In the genomic region with DNA sequence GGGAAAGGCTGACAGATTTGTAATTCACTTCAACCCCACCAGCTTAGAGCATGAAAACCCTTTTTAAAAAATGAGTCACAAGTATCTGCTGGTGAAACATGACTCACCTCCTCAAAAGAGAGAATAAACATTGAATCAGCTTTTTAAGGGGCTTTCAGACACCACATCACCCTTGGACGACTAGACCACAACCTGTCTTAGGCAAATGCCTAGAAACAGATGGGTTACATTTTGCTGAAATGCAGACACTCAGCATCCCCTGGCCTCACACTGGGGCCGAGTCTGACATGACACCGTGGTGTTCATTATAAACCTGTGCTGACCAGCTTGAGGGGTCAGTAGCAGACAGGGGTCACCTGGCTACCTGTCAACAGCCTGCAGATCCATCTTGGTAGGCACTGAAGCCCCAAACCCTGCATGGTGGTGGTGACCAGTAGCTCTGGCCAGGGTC, we compare ENCODE assay signal across 9 cellular contexts.
A peak's percentile ranks its signal among the peaks of the same experiment; 100 is the strongest.
DNase-seq lines count a peak whose midpoint lies in the region; ATAC-seq and TF ChIP-seq lines count a peak whose summit lies in the region.
"Had no signal": no experiment of that assay in that cellular context is flagged by ENCODE, and none has a peak within 500 bp of the region (broad histone marks: within the 10 kb centered on the region; RNA-seq: fewer than 3 reads in every experiment).

No MANE protein-coding gene starts in this region.

- H3K9me3 ChIP-seq in spleen, result peaks cover 0 to 21% (median 13%) of the 10 kb centered on the region in 8 donors
- no peaks in the 10 kb centered on the region for H3K9me3 ChIP-seq in Peyer's patch
- H3K9me3 ChIP-seq: esophagus muscularis mucosa had no signal

- peaks cover 0 to 36% (median 0%) of the 10 kb centered on the region in 7 donors for H3K27me3 ChIP-seq in spleen (replicated peaks in 1 of 7)
- no peaks in the 10 kb centered on the region for H3K27me3 ChIP-seq in Peyer's patch

- peaks cover 0 to 12% (median 5%) of the 10 kb centered on the region in 6 donors for H3K4me1 ChIP-seq in spleen
- no peaks in the 10 kb centered on the region for H3K4me1 ChIP-seq in Peyer's patch

- H3K27ac ChIP-seq in spleen, result no peak overlapping the region
- no peak overlapping the region for H3K27ac ChIP-seq in Peyer's patch
- H3K27ac ChIP-seq: esophagus muscularis mucosa had no signal

- no peaks in the 10 kb centered on the region for H3K36me3 ChIP-seq in spleen
- H3K36me3 ChIP-seq in Peyer's patch, result no peaks in the 10 kb centered on the region
- H3K36me3 ChIP-seq: esophagus muscularis mucosa had no signal

- no peak for TF ChIP-seq CTCF in spleen (IDR thresholded peaks at IDR 0.05 in 8 of 11, conservative IDR thresholded peaks at IDR 0.05 in 3 of 11)
- no peak for TF ChIP-seq CTCF in Peyer's patch (IDR thresholded peaks at IDR 0.05)

- DNase-seq in activated CD4-positive, alpha-beta T cell treated with anti-CD3 and anti-CD28 coated beads for 1 hour, result peak; percentile 3
- no peak for DNase-seq in activated CD4-positive, alpha-beta T cell treated with anti-CD3 and anti-CD28 coated beads for 4 hours
- peak; percentile 50 for DNase-seq in activated CD8-positive, alpha-beta memory T cell treated with anti-CD3 and anti-CD28 coated beads, Interleukin-2, amount 50 U/mL, for 48 hours
- DNase-seq in spleen (peak; percentile 45), Peyer's patch (no peak), globus pallidus (ENCODE audit: low spot score) (no peak)

- WGBS in spleen, 5 donors, result 47 to 61% (median 58%) methylated on average over 3 of the region's 3 CpGs

- intact Hi-C loops in spleen (cut with DNase I; ENCODE audit: low total_unique reads), result no loop called here

- no peak overlapping the region for H3K4me3 ChIP-seq in spleen
- H3K4me3 ChIP-seq in Peyer's patch, result no peak overlapping the region
- H3K4me3 ChIP-seq: esophagus muscularis mucosa had no signal

- ATAC-seq in HG02973 (IDR thresholded peaks at IDR 0.05; ENCODE audit: unreplicated experiment) (peak; percentile 66), HG02678 (IDR thresholded peaks at IDR 0.05; ENCODE audit: unreplicated experiment) (no peak)

- TF ChIP-seq POLR2A in spleen (IDR thresholded peaks at IDR 0.05) (no peak), Peyer's patch (IDR thresholded peaks at IDR 0.05) (no peak)

Comparison
In these comparisons a context has a peak if more than half of its experiments do, and no peak if none do; other contexts are left out.
1. DNase-seq: peak in activated CD4-positive, alpha-beta T cell treated with anti-CD3 and anti-CD28 coated beads for 1 hour (single experiment), activated CD8-positive, alpha-beta memory T cell treated with anti-CD3 and anti-CD28 coated beads, Interleukin-2, amount 50 U/mL, for 48 hours (single experiment) and spleen (single experiment); none in activated CD4-positive, alpha-beta T cell treated with anti-CD3 and anti-CD28 coated beads for 4 hours (0 of 2), Peyer's patch (0 of 3) and globus pallidus (single experiment).